Comparison of ENCODE assay signal across 1 cellular context in the genomic region with DNA sequence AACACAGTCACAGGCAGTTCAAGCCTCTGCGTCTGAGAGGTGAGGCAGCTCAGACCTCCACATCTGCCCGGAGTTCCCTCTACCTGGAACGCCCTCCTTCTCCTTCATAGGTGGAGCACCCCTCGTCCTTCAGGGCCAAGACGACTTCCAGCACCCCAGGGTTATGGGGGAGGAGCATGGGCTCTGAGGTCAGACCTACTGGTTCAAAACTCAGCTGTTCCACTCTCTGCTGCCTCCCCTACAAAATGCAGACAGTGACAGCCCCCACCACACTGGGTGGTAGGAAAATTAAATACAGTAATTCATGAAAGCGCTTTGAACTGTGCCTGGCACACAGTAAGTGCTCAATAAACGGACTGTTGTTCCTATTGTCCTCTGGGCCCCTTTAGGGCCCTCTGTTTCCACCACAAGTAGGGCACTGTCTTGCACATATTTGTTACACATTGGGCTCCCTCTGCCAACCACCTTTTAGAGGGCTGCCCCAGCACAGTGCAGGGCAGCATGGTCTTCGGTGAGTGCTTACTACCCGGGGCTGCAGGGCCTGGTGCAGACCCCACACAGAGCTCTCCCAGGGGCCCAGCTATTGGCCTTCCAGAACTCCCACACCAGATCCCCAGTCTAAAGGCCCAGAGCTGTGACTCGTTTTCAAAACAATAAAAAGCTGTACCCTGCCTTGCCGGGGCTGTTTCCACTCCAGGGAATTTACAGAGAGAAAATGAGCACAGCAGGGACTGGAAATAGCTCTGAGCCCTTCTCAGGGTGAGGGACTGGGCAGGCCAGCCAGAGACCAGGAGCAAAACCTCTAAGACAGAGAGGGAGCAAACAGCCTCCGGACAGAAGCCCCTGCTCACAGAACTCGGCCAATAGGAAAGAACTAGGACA.
TF ChIP-seq lines count a peak whose summit lies in the region.

No MANE protein-coding gene starts in this region.

TF ChIP-seq in HepG2, 621 proteins besides CTCF, POLR2A, EP300 and RAD21:
- TF ChIP-seq POLR2G (IDR thresholded peaks at IDR 0.05; ENCODE audit: low read depth, low read length) (no peak), SPEN (CRISPR knock-in tag; IDR thresholded peaks at IDR 0.05; ENCODE audit: low read depth) (no peak), KAT7 (CRISPR knock-in tag; IDR thresholded peaks at IDR 0.05; ENCODE audit: borderline replicate concordance) (no peak), SATB2 (CRISPR knock-in tag; IDR thresholded peaks at IDR 0.05) (no peak), POLR2AphosphoS2 (IDR thresholded peaks at IDR 0.05; ENCODE audit: low read depth, low read length) (no peak), ATRX (CRISPR knock-in tag; IDR thresholded peaks at IDR 0.05; ENCODE audit: borderline replicate concordance) (no peak), ZNF549 (CRISPR knock-in tag; IDR thresholded peaks at IDR 0.05) (no peak), ZNF850 (CRISPR knock-in tag; conservative IDR thresholded peaks at IDR 0.05) (no peak), RNF2 (conservative IDR thresholded peaks at IDR 0.05; ENCODE audit: low read depth) (no peak), SOX6 (IDR thresholded peaks at IDR 0.05) (no peak), SOX6 (CRISPR knock-in tag; IDR thresholded peaks at IDR 0.05) (no peak), ZNF44 (CRISPR knock-in tag; IDR thresholded peaks at IDR 0.05) (no peak), PRMT3 (CRISPR knock-in tag; IDR thresholded peaks at IDR 0.05; ENCODE audit: borderline replicate concordance, low read depth) (no peak), ZNF782 (CRISPR knock-in tag; IDR thresholded peaks at IDR 0.05; ENCODE audit: borderline replicate concordance) (no peak)
- TF ChIP-seq, protein P1, sequence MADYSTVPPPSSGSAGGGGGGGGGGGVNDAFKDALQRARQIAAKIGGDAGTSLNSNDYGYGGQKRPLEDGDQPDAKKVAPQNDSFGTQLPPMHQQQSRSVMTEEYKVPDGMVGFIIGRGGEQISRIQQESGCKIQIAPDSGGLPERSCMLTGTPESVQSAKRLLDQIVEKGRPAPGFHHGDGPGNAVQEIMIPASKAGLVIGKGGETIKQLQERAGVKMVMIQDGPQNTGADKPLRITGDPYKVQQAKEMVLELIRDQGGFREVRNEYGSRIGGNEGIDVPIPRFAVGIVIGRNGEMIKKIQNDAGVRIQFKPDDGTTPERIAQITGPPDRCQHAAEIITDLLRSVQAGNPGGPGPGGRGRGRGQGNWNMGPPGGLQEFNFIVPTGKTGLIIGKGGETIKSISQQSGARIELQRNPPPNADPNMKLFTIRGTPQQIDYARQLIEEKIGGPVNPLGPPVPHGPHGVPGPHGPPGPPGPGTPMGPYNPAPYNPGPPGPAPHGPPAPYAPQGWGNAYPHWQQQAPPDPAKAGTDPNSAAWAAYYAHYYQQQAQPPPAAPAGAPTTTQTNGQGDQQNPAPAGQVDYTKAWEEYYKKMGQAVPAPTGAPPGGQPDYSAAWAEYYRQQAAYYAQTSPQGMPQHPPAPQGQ (CRISPR knock-in tag; IDR thresholded peaks at IDR 0.05; ENCODE audit: borderline replicate concordance): no peak
- TF ChIP-seq, protein P2, sequence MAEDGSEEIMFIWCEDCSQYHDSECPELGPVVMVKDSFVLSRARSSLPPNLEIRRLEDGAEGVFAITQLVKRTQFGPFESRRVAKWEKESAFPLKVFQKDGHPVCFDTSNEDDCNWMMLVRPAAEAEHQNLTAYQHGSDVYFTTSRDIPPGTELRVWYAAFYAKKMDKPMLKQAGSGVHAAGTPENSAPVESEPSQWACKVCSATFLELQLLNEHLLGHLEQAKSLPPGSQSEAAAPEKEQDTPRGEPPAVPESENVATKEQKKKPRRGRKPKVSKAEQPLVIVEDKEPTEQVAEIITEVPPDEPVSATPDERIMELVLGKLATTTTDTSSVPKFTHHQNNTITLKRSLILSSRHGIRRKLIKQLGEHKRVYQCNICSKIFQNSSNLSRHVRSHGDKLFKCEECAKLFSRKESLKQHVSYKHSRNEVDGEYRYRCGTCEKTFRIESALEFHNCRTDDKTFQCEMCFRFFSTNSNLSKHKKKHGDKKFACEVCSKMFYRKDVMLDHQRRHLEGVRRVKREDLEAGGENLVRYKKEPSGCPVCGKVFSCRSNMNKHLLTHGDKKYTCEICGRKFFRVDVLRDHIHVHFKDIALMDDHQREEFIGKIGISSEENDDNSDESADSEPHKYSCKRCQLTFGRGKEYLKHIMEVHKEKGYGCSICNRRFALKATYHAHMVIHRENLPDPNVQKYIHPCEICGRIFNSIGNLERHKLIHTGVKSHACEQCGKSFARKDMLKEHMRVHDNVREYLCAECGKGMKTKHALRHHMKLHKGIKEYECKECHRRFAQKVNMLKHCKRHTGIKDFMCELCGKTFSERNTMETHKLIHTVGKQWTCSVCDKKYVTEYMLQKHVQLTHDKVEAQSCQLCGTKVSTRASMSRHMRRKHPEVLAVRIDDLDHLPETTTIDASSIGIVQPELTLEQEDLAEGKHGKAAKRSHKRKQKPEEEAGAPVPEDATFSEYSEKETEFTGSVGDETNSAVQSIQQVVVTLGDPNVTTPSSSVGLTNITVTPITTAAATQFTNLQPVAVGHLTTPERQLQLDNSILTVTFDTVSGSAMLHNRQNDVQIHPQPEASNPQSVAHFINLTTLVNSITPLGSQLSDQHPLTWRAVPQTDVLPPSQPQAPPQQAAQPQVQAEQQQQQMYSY (CRISPR knock-in tag; IDR thresholded peaks at IDR 0.05): no peak
TF ChIP-seq in HepG2: peak in this region for 0.
